In the genomic region with DNA sequence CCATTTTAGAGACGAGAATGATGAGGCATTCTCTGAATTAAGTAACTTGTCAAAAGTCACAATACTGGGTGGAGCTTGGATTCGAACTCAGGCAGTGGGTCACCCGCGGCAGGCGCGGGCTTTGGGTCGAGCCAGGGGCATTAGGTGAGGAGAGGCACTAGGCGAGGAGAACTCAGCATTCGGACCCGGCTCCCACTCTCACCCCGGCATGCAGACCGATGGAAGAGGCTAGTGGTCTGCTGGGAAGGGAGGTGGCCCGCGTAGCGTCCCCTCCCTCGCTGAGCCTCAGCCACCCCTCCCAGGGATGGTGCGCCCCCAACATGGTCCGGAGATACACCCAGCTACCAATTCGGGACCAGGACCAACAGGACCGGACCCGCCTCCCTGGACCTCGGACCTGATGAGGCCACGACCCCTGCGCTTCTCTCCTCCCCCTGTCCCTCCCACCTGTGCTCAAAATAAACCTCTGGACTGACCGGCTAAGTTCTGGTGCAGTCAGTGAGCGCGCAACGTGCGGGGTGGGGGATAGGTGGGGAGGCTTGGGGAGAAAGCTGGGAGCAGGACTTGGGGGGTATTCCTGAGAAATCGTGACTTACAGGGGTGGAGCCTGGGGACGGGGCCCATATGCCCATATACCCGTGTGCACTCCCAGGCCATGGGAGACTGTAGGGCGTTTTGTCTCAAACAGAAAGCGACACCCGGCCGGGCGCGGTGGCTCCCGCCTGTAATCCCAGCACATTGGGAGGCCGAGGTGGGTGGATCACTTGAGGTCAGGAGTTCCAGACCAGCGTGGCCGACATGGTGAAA, we compare ENCODE assay signal across 15 cellular contexts. TPM values are rescaled to one million over a fixed set of nuclear protein-coding genes. Genes with fewer than 3 reads are reported as not detected.
A peak's percentile ranks its signal among the peaks of the same experiment; 100 is the strongest.
DNase-seq lines count a peak whose midpoint lies in the region; ATAC-seq and TF ChIP-seq lines count a peak whose summit lies in the region.
"Had no signal": no experiment of that assay in that cellular context is flagged by ENCODE, and none has a peak within 500 bp of the region (broad histone marks: within the 10 kb centered on the region; RNA-seq: fewer than 3 reads in every experiment).

No MANE protein-coding gene starts in this region.

- H3K9me3 ChIP-seq in hepatocyte (ENCODE audit: low read depth), result no peaks in the 10 kb centered on the region
- H3K9me3 ChIP-seq: SJSA1 had no signal

- 93% methylated on average over 42 of the region's 42 CpGs for WGBS in hepatocyte (ENCODE audit: low lambda C conversion rate, missing lambda C conversion rate)

- no peak for ATAC-seq in stimulated activated naive B cell treated with anti-CD40 and anti-IgM and Interleukin-4, amounts not matched to agents 10 μg/mL and 1 μg/mL and 100 μg/mL, for 72 hours (replicated peaks)
- no peak for ATAC-seq in GM18505 (IDR thresholded peaks at IDR 0.05; ENCODE audit: unreplicated experiment)
- no peak for ATAC-seq in HG03097 (IDR thresholded peaks at IDR 0.05; ENCODE audit: low FRiP score, unreplicated experiment)

- no peak for TF ChIP-seq POLR2A in GM18505 (IDR thresholded peaks at IDR 0.05; ENCODE audit: borderline replicate concordance, extremely low read depth, insufficient read depth, insufficient read length)

- H3K27me3 Mint-ChIP-seq in activated naive CD4-positive, alpha-beta T cell treated with anti-CD3 and anti-CD28 coated beads for 36 hours (ENCODE audit: low read depth), result peaks cover 27% of the 10 kb centered on the region
- peaks cover 37 to 49% of the 10 kb centered on the region in 2 donors for H3K27me3 Mint-ChIP-seq in stimulated activated naive B cell treated with anti-CD40 and anti-IgM and Interleukin-4, amounts not matched to agents 10 μg/mL and 1 μg/mL and 100 μg/mL, for 72 hours

- POLR2A ChIA-PET in RWPE1 (lab: Yijun Ruan, JAX; ENCODE audit: low non-redundant PET), result interaction anchor here (0.6 kb wide), 1 partner anchor 16 kb away, joined by 3 read pairs; no protein-coding TSS in a partner anchor

- H3K4me3 ChIP-seq in hepatocyte, result no peak overlapping the region

- DNase-seq in activated naive CD4-positive, alpha-beta T cell treated with anti-CD3 and anti-CD28 coated beads for 36 hours, result no peak
- DNase-seq in activated naive CD4-positive, alpha-beta T cell treated with Interleukin-2 at 50 U/mL for 16 hours, result no peak
- DNase-seq in RWPE1 (ENCODE audit: low spot score) (no peak), hepatocyte (ENCODE audit: low spot score) (no peak)
- DNase-seq in stimulated activated naive B cell treated with anti-CD40 and anti-IgM and Interleukin-4, amounts not matched to agents 10 μg/mL and 1 μg/mL and 100 μg/mL, for 72 hours, result no peak
- DNase-seq in stimulated activated CD4-positive, alpha-beta T cell treated with anti-CD3 and anti-CD28 coated beads, Interleukin-2, amount 100 ng/mL, for 48 hours, result no peak
- DNase-seq: activated CD8-positive, alpha-beta memory T cell treated with anti-CD3 and anti-CD28 coated beads, Interleukin-2, amount 50 U/mL, for 4 hours; AML-193; mesenchymal stem cell had no signal

- H3K27ac Mint-ChIP-seq in activated naive CD4-positive, alpha-beta T cell treated with anti-CD3 and anti-CD28 coated beads for 36 hours, result no peak overlapping the region
- H3K27ac Mint-ChIP-seq in stimulated activated naive B cell treated with anti-CD40 and anti-IgM and Interleukin-4, amounts not matched to agents 10 μg/mL and 1 μg/mL and 100 μg/mL, for 72 hours, result no peak overlapping the region

- H2AFZ ChIP-seq in hepatocyte, result no peak overlapping the region

- TF ChIP-seq CTCF in RWPE1 (conservative IDR thresholded peaks at IDR 0.05; ENCODE audit: low read depth) (no peak), hepatocyte (IDR thresholded peaks at IDR 0.05; ENCODE audit: poor library complexity) (no peak)

- H3K4me1 Mint-ChIP-seq in activated naive CD4-positive, alpha-beta T cell treated with anti-CD3 and anti-CD28 coated beads for 36 hours (ENCODE audit: low read depth), result peaks cover 35% of the 10 kb centered on the region
- peaks cover 32 to 70% of the 10 kb centered on the region in 2 donors for H3K4me1 Mint-ChIP-seq in stimulated activated naive B cell treated with anti-CD40 and anti-IgM and Interleukin-4, amounts not matched to agents 10 μg/mL and 1 μg/mL and 100 μg/mL, for 72 hours

- H3K4me2 ChIP-seq in hepatocyte, result peak overlapping the region; percentile 95

- no peaks in the 10 kb centered on the region for H3K79me2 ChIP-seq in hepatocyte

- H3K36me3 Mint-ChIP-seq in activated naive CD4-positive, alpha-beta T cell treated with anti-CD3 and anti-CD28 coated beads for 36 hours (ENCODE audit: low read depth), result no peaks in the 10 kb centered on the region
- peaks cover 10 to 18% of the 10 kb centered on the region in 2 donors for H3K36me3 Mint-ChIP-seq in stimulated activated naive B cell treated with anti-CD40 and anti-IgM and Interleukin-4, amounts not matched to agents 10 μg/mL and 1 μg/mL and 100 μg/mL, for 72 hours

- no peaks in the 10 kb centered on the region for H3K36me3 ChIP-seq in hepatocyte (replicated peaks; ENCODE audit: insufficient read depth, low read depth)

- peaks cover 35% of the 10 kb centered on the region for H3K27me3 ChIP-seq in hepatocyte

- peaks cover 33% of the 10 kb centered on the region for H3K4me1 ChIP-seq in hepatocyte (ENCODE audit: insufficient read depth)

- intact Hi-C loops in activated naive CD4-positive, alpha-beta T cell treated with anti-CD3 and anti-CD28 coated beads for 36 hours (cut with micrococcal nuclease), result no loop called here

- H3K27ac ChIP-seq in RWPE1, result peak overlapping the region; percentile 88
- H3K27ac ChIP-seq in hepatocyte, result no peak overlapping the region
- H3K27ac ChIP-seq: SJSA1 had no signal

- CTCF ChIA-PET in activated naive CD4-positive, alpha-beta T cell treated with anti-CD3 and anti-CD28 coated beads for 36 hours (lab: Charles Lee), result interaction anchor here (1.4 to 2.4 kb wide), 3 partner anchors 25 to 50 kb away, joined by 7 to 12 read pairs (median 8); partner anchors contain the start of gene TIMM44
- CTCF ChIA-PET in RWPE1 (lab: Yijun Ruan, JAX), result interaction anchor here (0.6 to 1.6 kb wide), 5 partner anchors 35 to 238 kb away, joined by 3 to 8 read pairs (median 3); no protein-coding TSS in a partner anchor

- no peaks in the 10 kb centered on the region for H3K9me2 ChIP-seq in hepatocyte (replicated peaks; ENCODE audit: insufficient read depth)

- no peaks in the 10 kb centered on the region for H3K9me3 Mint-ChIP-seq in activated naive CD4-positive, alpha-beta T cell treated with anti-CD3 and anti-CD28 coated beads for 36 hours
- H3K9me3 Mint-ChIP-seq in stimulated activated naive B cell treated with anti-CD40 and anti-IgM and Interleukin-4, amounts not matched to agents 10 μg/mL and 1 μg/mL and 100 μg/mL, for 72 hours, result no peaks in the 10 kb centered on the region

- peak overlapping the region; percentile 81 for H3K4me3 Mint-ChIP-seq in activated naive CD4-positive, alpha-beta T cell treated with anti-CD3 and anti-CD28 coated beads for 36 hours
- H3K4me3 Mint-ChIP-seq in stimulated activated naive B cell treated with anti-CD40 and anti-IgM and Interleukin-4, amounts not matched to agents 10 μg/mL and 1 μg/mL and 100 μg/mL, for 72 hours, result peak overlapping the region; percentile 87 to 89

- H4K20me1 ChIP-seq in hepatocyte (ENCODE audit: insufficient read depth, poor library complexity, severe bottlenecking), result no peaks in the 10 kb centered on the region

RNA-seq across cellular contexts. Expression of gene SNAPC2, which starts 1.3 kb away (rescaled TPM):
- 10 to 100 TPM; 10.9 to 12.4 TPM for total RNA-seq in activated naive CD4-positive, alpha-beta T cell treated with anti-CD3 and anti-CD28 coated beads for 36 hours
- 6.5 and 11.8 TPM in 2 replicates for total RNA-seq in hepatocyte
- polyA plus RNA-seq in hepatocyte, result 17.5 and 21.0 TPM in 2 replicates

RNA-seq across cellular contexts. Expression of gene TGFBR3L, which starts 4.2 kb away (rescaled TPM):
- 1 to 10 TPM; 1.7 to 3.7 TPM for total RNA-seq in activated naive CD4-positive, alpha-beta T cell treated with anti-CD3 and anti-CD28 coated beads for 36 hours
- total RNA-seq in hepatocyte, result 0.52 TPM in 1 of 2 replicates, not detected in the other
- polyA plus RNA-seq in hepatocyte, result 3.3 and 8.5 TPM in 2 replicates
- total RNA-seq: cerebellum, frontal cortex, HT-29, SJSA1 had no signal

RNA-seq across cellular contexts. Expression of gene CTXN1, which starts 7.1 kb away (rescaled TPM):
- total RNA-seq in activated naive CD4-positive, alpha-beta T cell treated with anti-CD3 and anti-CD28 coated beads for 36 hours, result under 1 TPM in 1 of 2 experiments, not detected in 1; 0.43 TPM
- 4.3 and 5.2 TPM in 2 replicates for total RNA-seq in hepatocyte
- 13.5 and 14.5 TPM in 2 replicates for polyA plus RNA-seq in hepatocyte
- total RNA-seq: SJSA1 had no signal

RNA-seq across cellular contexts. Expression of gene MAP2K7, which starts 15.1 kb away (rescaled TPM):
- 10 to 100 TPM; 39.1 to 39.8 TPM for total RNA-seq in activated naive CD4-positive, alpha-beta T cell treated with anti-CD3 and anti-CD28 coated beads for 36 hours
- 13.6 and 13.8 TPM in 2 replicates for total RNA-seq in hepatocyte
- 11.8 and 12.8 TPM in 2 replicates for polyA plus RNA-seq in hepatocyte

RNA-seq across cellular contexts. Expression of gene TIMM44, which starts 24.6 kb away (rescaled TPM):
- total RNA-seq in activated naive CD4-positive, alpha-beta T cell treated with anti-CD3 and anti-CD28 coated beads for 36 hours, result 10 to 100 TPM; 88.8 to 88.9 TPM
- total RNA-seq in hepatocyte, result 52.0 and 61.7 TPM in 2 replicates
- polyA plus RNA-seq in hepatocyte, result 40.7 and 54.9 TPM in 2 replicates
